ENCODE assay signal across 8 cellular contexts in the genomic region with DNA sequence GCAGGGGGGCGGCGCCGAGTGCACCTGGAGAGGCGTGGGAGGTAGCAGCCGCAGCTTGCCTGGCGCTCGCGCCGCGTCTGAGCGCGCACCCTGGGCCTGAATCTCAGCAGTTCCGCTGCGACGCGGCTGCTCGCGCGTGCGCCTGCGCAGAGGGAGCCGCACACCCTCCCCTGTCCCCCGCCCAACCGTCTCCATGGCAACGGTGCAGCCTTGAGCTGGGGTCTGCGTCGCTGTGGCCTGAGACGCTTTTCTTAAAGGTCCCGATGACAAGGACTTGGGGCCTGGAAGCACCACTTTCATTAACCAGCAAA. TPM values are rescaled to one million over a fixed set of nuclear protein-coding genes. Genes with fewer than 3 reads are reported as not detected.
DNase-seq lines count a peak whose midpoint lies in the region; ATAC-seq and TF ChIP-seq lines count a peak whose summit lies in the region.

A gene with protein sequence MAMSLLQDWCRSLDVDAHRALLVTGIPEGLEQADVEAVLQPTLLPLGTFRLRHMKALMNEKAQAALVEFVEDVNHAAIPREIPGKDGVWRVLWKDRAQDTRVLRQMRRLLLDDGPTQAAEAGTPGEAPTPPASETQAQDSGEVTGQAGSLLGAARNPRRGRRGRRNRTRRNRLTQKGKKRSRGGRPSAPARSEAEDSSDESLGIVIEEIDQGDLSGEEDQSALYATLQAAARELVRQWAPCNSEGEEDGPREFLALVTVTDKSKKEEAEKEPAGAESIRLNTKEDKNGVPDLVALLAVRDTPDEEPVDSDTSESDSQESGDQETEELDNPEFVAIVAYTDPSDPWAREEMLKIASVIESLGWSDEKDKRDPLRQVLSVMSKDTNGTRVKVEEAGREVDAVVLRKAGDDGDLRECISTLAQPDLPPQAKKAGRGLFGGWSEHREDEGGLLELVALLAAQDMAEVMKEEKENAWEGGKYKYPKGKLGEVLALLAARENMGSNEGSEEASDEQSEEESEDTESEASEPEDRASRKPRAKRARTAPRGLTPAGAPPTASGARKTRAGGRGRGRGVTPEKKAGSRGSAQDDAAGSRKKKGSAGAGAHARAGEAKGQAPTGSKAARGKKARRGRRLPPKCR (minus strand): TSS at position 79 of the 311 bp plus-strand sequence. CDS start 402 bp downstream, outside the sequence.

- H2BK12ac ChIP-seq in neuronal stem cell (ENCODE audit: low read length), result peak within 1 kb of the TSS; percentile 98

- peak within 1 kb of the TSS; percentile 73 for H3K18ac ChIP-seq in neuronal stem cell (ENCODE audit: low read length)

- peak within 1 kb of the TSS; percentile 55 for H3K4ac ChIP-seq in neuronal stem cell (ENCODE audit: low read length)

- no peaks in the 10 kb centered on the region for H3K36me3 Mint-ChIP-seq in activated CD8-positive, alpha-beta T cell treated with anti-CD3 and anti-CD28 coated beads, Interleukin-2, amount 10 ng/mL, durations not matched to agents 7 days and 5 days (ENCODE audit: low read depth)
- H3K36me3 Mint-ChIP-seq in natural killer cell, result no peaks in the 10 kb centered on the region

- no peaks in the 10 kb centered on the region for H3F3A ChIP-seq in PC-3 (ENCODE audit: low read length, unreplicated experiment)

- H3K27ac ChIP-seq in neuronal stem cell (replicated peaks; ENCODE audit: low read length) (no peak within 1 kb of the TSS), PC-3 (ENCODE audit: low read length) (no peak within 1 kb of the TSS)

- TF ChIP-seq CTCF in AG04449 (IDR thresholded peaks at IDR 0.05; ENCODE audit: insufficient read depth, low read length, missing control alignments), result no peak
- no peak for TF ChIP-seq CTCF in fibroblast of the aortic adventitia (IDR thresholded peaks at IDR 0.05; ENCODE audit: insufficient read depth, low read length)
- TF ChIP-seq CTCF in PC-3 (conservative IDR thresholded peaks at IDR 0.05; ENCODE audit: low read depth, low read length), result no peak
- TF ChIP-seq CTCF in natural killer cell (IDR thresholded peaks at IDR 0.05), result no peak

- peaks cover 17% of the 10 kb centered on the region for H3K4me1 Mint-ChIP-seq in activated CD8-positive, alpha-beta T cell treated with anti-CD3 and anti-CD28 coated beads, Interleukin-2, amount 10 ng/mL, durations not matched to agents 7 days and 5 days (ENCODE audit: low read depth)
- H3K4me1 Mint-ChIP-seq in natural killer cell, result peaks cover 0 to 11% of the 10 kb centered on the region in 2 donors

- intact Hi-C loops in PC-3 (cut with micrococcal nuclease) (no loop called here), natural killer cell (cut with micrococcal nuclease) (no loop called here)

- H2BK15ac ChIP-seq in neuronal stem cell (ENCODE audit: low read length), result peak within 1 kb of the TSS; percentile 91

- H3K4me3 Mint-ChIP-seq in activated CD8-positive, alpha-beta T cell treated with anti-CD3 and anti-CD28 coated beads, Interleukin-2, amount 10 ng/mL, durations not matched to agents 7 days and 5 days, result peak within 1 kb of the TSS; percentile 49
- no peak within 1 kb of the TSS for H3K4me3 Mint-ChIP-seq in natural killer cell

- H3K4me2 ChIP-seq in neuronal stem cell (ENCODE audit: insufficient read depth, low read length, poor library complexity, severe bottlenecking) (peak within 1 kb of the TSS; percentile 92), PC-3 (ENCODE audit: low read length) (no peak within 1 kb of the TSS)

- no peak for DNase-seq in AG04449 (ENCODE audit: low read depth, low spot score)
- peak; percentile 97 for DNase-seq in NCI-H1105 (lab: John Stamatoyannopoulos, UW)
- DNase-seq in activated CD8-positive, alpha-beta T cell treated with anti-CD3 and anti-CD28 coated beads, Interleukin-2, amount 10 ng/mL, durations not matched to agents 7 days and 5 days, result no peak
- DNase-seq in fibroblast of the aortic adventitia (ENCODE audit: low read depth), result peak; percentile 35
- peak; percentile 96 for DNase-seq in neuronal stem cell (ENCODE audit: low spot score)
- DNase-seq in PC-3, result no peak
- DNase-seq in natural killer cell, result no peak

- POLR2A ChIA-PET in AG04449 (lab: Yijun Ruan, JAX) (no interaction called here), PC-3 (lab: Charles Lee; ENCODE audit: unreplicated experiment) (no interaction called here)
- POLR2A ChIA-PET in activated CD8-positive, alpha-beta T cell treated with anti-CD3 and anti-CD28 coated beads, Interleukin-2, amount 10 ng/mL, durations not matched to agents 7 days and 5 days (lab: Charles Lee), result interaction anchor here (0.6 kb wide), 1 partner anchor 94 kb away, joined by 3 read pairs; no protein-coding TSS in a partner anchor

- no peaks in the 10 kb centered on the region for H3K79me1 ChIP-seq in neuronal stem cell (ENCODE audit: low read depth, low read length)

- peak within 1 kb of the TSS; percentile 99 for H2AK5ac ChIP-seq in neuronal stem cell (ENCODE audit: low read depth, low read length)

- H4K8ac ChIP-seq in neuronal stem cell (ENCODE audit: low read depth, low read length), result no peak within 1 kb of the TSS

- CTCF ChIA-PET in AG04449 (lab: Yijun Ruan, JAX), result no interaction called here
- CTCF ChIA-PET in activated CD8-positive, alpha-beta T cell treated with anti-CD3 and anti-CD28 coated beads, Interleukin-2, amount 10 ng/mL, durations not matched to agents 7 days and 5 days (lab: Charles Lee), result no interaction called here
- CTCF ChIA-PET in PC-3 (lab: Charles Lee), result no interaction called here

- no peak within 1 kb of the TSS for H3K27ac Mint-ChIP-seq in activated CD8-positive, alpha-beta T cell treated with anti-CD3 and anti-CD28 coated beads, Interleukin-2, amount 10 ng/mL, durations not matched to agents 7 days and 5 days
- no peak within 1 kb of the TSS for H3K27ac Mint-ChIP-seq in natural killer cell

- no TSS peak for BruUV-seq in PC-3 (replicated peaks; lab: Mats Ljungman, UMichigan)

- H3K36me3 ChIP-seq in neuronal stem cell (replicated peaks in 1 of 2; ENCODE audit: control insufficient read depth in 2 of 2, insufficient read depth in 2 of 2, low read length in 2 of 2) (no peaks in the 10 kb centered on the region), PC-3 (ENCODE audit: low read depth, low read length) (no peaks in the 10 kb centered on the region)

- H3K9me2 ChIP-seq in PC-3 (replicated peaks; ENCODE audit: low read length), result no peaks in the 10 kb centered on the region

- WGBS in neuronal stem cell (ENCODE audit: extremely low coverage in 2 of 2, insufficient read length in 2 of 2, insufficient replicate concordance in 1 of 2), 2 donors, result no CpG with 5 or more reads among the region's 29 CpGs

- peaks cover 61% of the 10 kb centered on the region for H3K27me3 Mint-ChIP-seq in activated CD8-positive, alpha-beta T cell treated with anti-CD3 and anti-CD28 coated beads, Interleukin-2, amount 10 ng/mL, durations not matched to agents 7 days and 5 days (ENCODE audit: low read depth)
- H3K27me3 Mint-ChIP-seq in natural killer cell (ENCODE audit: low read depth in 2 of 2), result peaks cover 41 to 50% of the 10 kb centered on the region in 2 donors

- H4K20me1 ChIP-seq in PC-3 (ENCODE audit: low read length), result no peaks in the 10 kb centered on the region

- no peaks in the 10 kb centered on the region for H3K79me2 ChIP-seq in PC-3 (ENCODE audit: low read length)

- H3K27me3 ChIP-seq in neuronal stem cell (ENCODE audit: control insufficient read depth in 3 of 3, insufficient read depth in 3 of 3, low read depth in 1 of 3, low read length in 3 of 3), result peaks cover 0 to 49% (median 34%) of the 10 kb centered on the region in 3 experiments
- H3K27me3 ChIP-seq in PC-3 (ENCODE audit: low read length), result no peaks in the 10 kb centered on the region

- no peaks in the 10 kb centered on the region for H3K9me3 Mint-ChIP-seq in activated CD8-positive, alpha-beta T cell treated with anti-CD3 and anti-CD28 coated beads, Interleukin-2, amount 10 ng/mL, durations not matched to agents 7 days and 5 days (ENCODE audit: insufficient read depth)
- no peaks in the 10 kb centered on the region for H3K9me3 Mint-ChIP-seq in natural killer cell

- ATAC-seq in activated CD8-positive, alpha-beta T cell treated with anti-CD3 and anti-CD28 coated beads, Interleukin-2, amount 10 ng/mL, durations not matched to agents 7 days and 5 days, result no peak
- ATAC-seq in PC-3 (no peak), natural killer cell (no peak), GM18498 (IDR thresholded peaks at IDR 0.05; ENCODE audit: unreplicated experiment) (no peak)

- peak within 1 kb of the TSS; percentile 85 for H3K9ac ChIP-seq in neuronal stem cell (ENCODE audit: low read depth, low read length, poor library complexity)
- H3K9ac ChIP-seq in PC-3 (ENCODE audit: low read length), result no peak within 1 kb of the TSS

- H3K4me3 ChIP-seq in AG04449 (ENCODE audit: low read depth, low read length) (peak within 1 kb of the TSS; percentile 46), fibroblast of the aortic adventitia (ENCODE audit: low read depth, low read length) (peak within 1 kb of the TSS; percentile 46), neuronal stem cell (ENCODE audit: low read length in 2 of 2) (peak within 1 kb of the TSS; percentile 60 to 80), PC-3 (ENCODE audit: low read length) (no peak within 1 kb of the TSS)

- peak within 1 kb of the TSS; percentile 9 for H3K14ac ChIP-seq in neuronal stem cell (ENCODE audit: low read length)

- H3K9me3 ChIP-seq in neuronal stem cell (replicated peaks in 1 of 2; ENCODE audit: control insufficient read depth in 2 of 2, insufficient read depth in 1 of 2, low read depth in 1 of 2, low read length in 2 of 2), result peaks cover 0 to 12% of the 10 kb centered on the region in 2 donors
- H3K9me3 ChIP-seq in PC-3 (ENCODE audit: low read length), result no peaks in the 10 kb centered on the region

- H2BK5ac ChIP-seq in neuronal stem cell (ENCODE audit: low read length), result peak within 1 kb of the TSS; percentile 16

- H3K23ac ChIP-seq in neuronal stem cell (ENCODE audit: low read depth, low read length, poor library complexity), result peak within 1 kb of the TSS; percentile 88

- H4K91ac ChIP-seq in neuronal stem cell (ENCODE audit: low read depth, low read length, poor library complexity), result peak within 1 kb of the TSS; percentile 80

- H2AFZ ChIP-seq in neuronal stem cell (ENCODE audit: low read length), result peak within 1 kb of the TSS; percentile 91
- no peak within 1 kb of the TSS for H2AFZ ChIP-seq in PC-3 (ENCODE audit: low read length)

- no peak within 1 kb of the TSS for H2BK120ac ChIP-seq in neuronal stem cell (ENCODE audit: low read depth, low read length)

- H3K4me1 ChIP-seq in neuronal stem cell (ENCODE audit: control insufficient read depth in 2 of 2, insufficient read depth in 1 of 2, low read depth in 1 of 2, low read length in 2 of 2) (peaks cover 14 to 20% of the 10 kb centered on the region in 2 donors), PC-3 (ENCODE audit: insufficient read depth, low read length) (no peaks in the 10 kb centered on the region)

RNA-seq across cellular contexts. Expression of the gene that starts here (rescaled TPM):
- total RNA-seq in activated CD8-positive, alpha-beta T cell treated with anti-CD3 and anti-CD28 coated beads, Interleukin-2, amount 10 ng/mL, durations not matched to agents 7 days and 5 days, result under 1 TPM in 1 of 2 experiments, not detected in 1; 0.05 TPM
- 1.6 and 6.3 TPM in 2 replicates for total RNA-seq in fibroblast of the aortic adventitia (ENCODE audit: low replicate concordance)
- polyA plus RNA-seq in neuronal stem cell (2013, experiment 1 of 2), result 1.1 TPM
- 1.1 TPM for polyA plus RNA-seq in neuronal stem cell (2013, experiment 2 of 2)
- not detected in 2 replicates for total RNA-seq in PC-3 (2014; rRNA removed)
- under 1 TPM in 2 of 3 donors, not detected in 1; 0.08 to 0.09 TPM for total RNA-seq in natural killer cell

Comparison
In these comparisons a context has a peak if more than half of its experiments do, and no peak if none do; other contexts are left out.
1. DNase-seq: peak in NCI-H1105 (single experiment), fibroblast of the aortic adventitia (single experiment) and neuronal stem cell (single experiment); none in AG04449 (single experiment), activated CD8-positive, alpha-beta T cell treated with anti-CD3 and anti-CD28 coated beads, Interleukin-2, amount 10 ng/mL, durations not matched to agents 7 days and 5 days (single experiment), PC-3 (single experiment) and natural killer cell (single experiment).